ENCODE assay signal across 9 cellular contexts in the genomic region with DNA sequence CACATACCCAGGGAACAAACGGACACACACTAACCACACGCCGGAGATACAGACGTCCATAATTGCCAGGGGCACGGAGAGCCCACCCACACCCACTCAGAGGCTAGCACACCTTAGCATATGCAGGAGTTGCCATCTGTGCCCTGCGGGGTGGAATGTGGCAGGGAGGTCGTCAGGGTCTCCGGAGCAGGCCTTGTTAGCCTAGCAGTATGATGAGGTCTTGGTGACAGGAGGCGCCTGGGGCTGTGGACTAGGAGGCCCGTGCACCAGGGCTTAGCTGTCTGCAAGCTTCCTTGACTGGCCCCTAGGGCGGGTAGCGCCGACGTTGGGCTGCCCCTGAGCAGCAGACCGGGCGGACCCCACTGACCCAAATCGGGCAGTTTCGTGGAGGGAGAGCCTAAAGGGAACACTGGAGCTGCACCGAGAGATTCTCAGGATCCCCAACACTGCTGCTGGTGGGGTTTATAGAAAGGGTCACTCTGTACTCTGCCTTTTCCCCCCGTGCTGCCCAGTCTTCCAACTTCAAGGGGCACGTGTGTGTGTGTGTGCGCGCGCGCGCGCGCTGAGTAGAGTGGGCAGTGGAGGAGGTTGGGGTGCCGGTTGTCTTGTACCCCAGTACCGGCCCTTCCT. TPM values are rescaled to one million over a fixed set of nuclear protein-coding genes. Genes with fewer than 3 reads are reported as not detected.
DNase-seq lines count a peak whose midpoint lies in the region; ATAC-seq and TF ChIP-seq lines count a peak whose summit lies in the region.
"Had no signal": no experiment of that assay in that cellular context is flagged by ENCODE, and none has a peak within 500 bp of the region (broad histone marks: within the 10 kb centered on the region; RNA-seq: fewer than 3 reads in every experiment).

No MANE protein-coding gene starts in this region.

- H3K9me3 ChIP-seq in lower lobe of right lung, result no peaks in the 10 kb centered on the region

- DNase-seq in COR-L47 (lab: John Stamatoyannopoulos, UW) (peak; percentile 30), HuH-7 (ENCODE audit: low spot score) (peak; percentile 79), lower lobe of right lung (no peak), posterior vena cava (ENCODE audit: low spot score) (no peak)

- H3K4me1 ChIP-seq in lower lobe of right lung, result peaks cover 69% of the 10 kb centered on the region

- TF ChIP-seq POLR2A in GM18505 (IDR thresholded peaks at IDR 0.05; ENCODE audit: borderline replicate concordance, extremely low read depth, insufficient read depth, insufficient read length), result no peak

- peak overlapping the region; percentile 81 for H3K27ac Mint-ChIP-seq in activated T-helper 17 cell treated with anti-CD3 and anti-CD28 coated beads, Interleukin-2, amount 50 U/mL, for 72 hours

- H3K27me3 ChIP-seq in lower lobe of right lung (ENCODE audit: low read depth), result peaks cover 81% of the 10 kb centered on the region

- no peak for ATAC-seq in activated T-helper 17 cell treated with anti-CD3 and anti-CD28 coated beads, Interleukin-2, amount 50 U/mL, for 72 hours (replicated peaks)
- no peak for ATAC-seq in lower lobe of right lung
- no peak for ATAC-seq in GM18867 (IDR thresholded peaks at IDR 0.05; ENCODE audit: unreplicated experiment)
- ATAC-seq in GM18505 (IDR thresholded peaks at IDR 0.05; ENCODE audit: unreplicated experiment), result no peak
- no peak for ATAC-seq in HG03139 (IDR thresholded peaks at IDR 0.05; ENCODE audit: unreplicated experiment)

- no peaks in the 10 kb centered on the region for H3K36me3 ChIP-seq in lower lobe of right lung

- no peak for TF ChIP-seq CTCF in lower lobe of right lung (IDR thresholded peaks at IDR 0.05)

- peak overlapping the region; percentile 57 for H3K4me3 ChIP-seq in lower lobe of right lung

- peak overlapping the region; percentile 86 for H3K4me3 Mint-ChIP-seq in activated T-helper 17 cell treated with anti-CD3 and anti-CD28 coated beads, Interleukin-2, amount 50 U/mL, for 72 hours

- H3K27me3 Mint-ChIP-seq in activated T-helper 17 cell treated with anti-CD3 and anti-CD28 coated beads, Interleukin-2, amount 50 U/mL, for 72 hours, result peaks cover 57% of the 10 kb centered on the region

- intact Hi-C loops in lower lobe of right lung (cut with DNase I) (no loop called here), posterior vena cava (cut with DNase I) (no loop called here)

- peaks cover 23% of the 10 kb centered on the region for H3K36me3 Mint-ChIP-seq in activated T-helper 17 cell treated with anti-CD3 and anti-CD28 coated beads, Interleukin-2, amount 50 U/mL, for 72 hours (ENCODE audit: low read depth)

- H3K4me1 Mint-ChIP-seq in activated T-helper 17 cell treated with anti-CD3 and anti-CD28 coated beads, Interleukin-2, amount 50 U/mL, for 72 hours, result peaks cover 45% of the 10 kb centered on the region

- H3K27ac ChIP-seq in lower lobe of right lung, result no peak overlapping the region

- no peaks in the 10 kb centered on the region for H3K9me3 Mint-ChIP-seq in activated T-helper 17 cell treated with anti-CD3 and anti-CD28 coated beads, Interleukin-2, amount 50 U/mL, for 72 hours

RNA-seq across cellular contexts. Expression of a gene that starts 9.9 kb away (rescaled TPM):
- total RNA-seq in activated T-helper 17 cell treated with anti-CD3 and anti-CD28 coated beads, Interleukin-2, amount 50 U/mL, for 72 hours, result 1 to 10 TPM; 3.2 to 4.5 TPM
- total RNA-seq in lower lobe of right lung (8.7 TPM), posterior vena cava (1 to 10 TPM; 1.2 to 2.8 TPM)
- total RNA-seq: SK-MEL-5 had no signal

RNA-seq across cellular contexts. Expression of a gene that starts 11.5 kb away (rescaled TPM):
- total RNA-seq in activated T-helper 17 cell treated with anti-CD3 and anti-CD28 coated beads, Interleukin-2, amount 50 U/mL, for 72 hours, result 100 to 1,000 TPM; 232 to 320 TPM
- total RNA-seq in lower lobe of right lung (66.6 TPM), posterior vena cava (10 to 100 TPM; 53.2 to 53.7 TPM)

RNA-seq across cellular contexts. Expression of a gene that starts 24.4 kb away (rescaled TPM):
- total RNA-seq in activated T-helper 17 cell treated with anti-CD3 and anti-CD28 coated beads, Interleukin-2, amount 50 U/mL, for 72 hours, result 1 to 10 TPM in 1 of 2 donors, under 1 TPM in 1; 0.34 to 1.4 TPM
- total RNA-seq in lower lobe of right lung (not detected), posterior vena cava (under 1 TPM; 0.24 to 0.79 TPM)

Comparison
In these comparisons a context has a peak if more than half of its experiments do, and no peak if none do; other contexts are left out.
1. DNase-seq: peak in COR-L47 (single experiment) and HuH-7 (single experiment); none in lower lobe of right lung (single experiment) and posterior vena cava (single experiment).